1 cellular context compared by ENCODE assay signal in the genomic region with DNA sequence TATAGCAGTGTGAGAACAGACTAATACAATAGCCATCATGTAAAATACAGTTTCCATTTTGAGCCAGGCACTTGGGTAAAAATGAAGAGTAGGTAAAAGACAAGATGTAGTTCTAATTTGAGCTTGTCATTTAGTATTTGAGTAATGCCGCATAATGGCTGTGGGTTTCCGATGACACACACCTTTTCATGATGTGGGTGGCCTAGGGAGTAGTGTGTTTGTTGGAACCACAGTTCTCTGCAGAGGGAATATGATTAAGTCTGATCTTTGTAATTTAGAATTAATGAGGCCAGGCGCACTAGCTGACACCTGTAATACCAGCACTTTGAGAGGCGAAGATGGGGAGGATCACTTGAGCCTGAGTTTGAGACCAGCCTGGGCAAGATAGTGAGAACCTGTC.
TF ChIP-seq lines count a peak whose summit lies in the region.

No MANE protein-coding gene starts in this region.

TF ChIP-seq in HCT116, 20 proteins besides CTCF, POLR2A, EP300 and RAD21 (continued from another document):
- TF ChIP-seq, protein P1, sequence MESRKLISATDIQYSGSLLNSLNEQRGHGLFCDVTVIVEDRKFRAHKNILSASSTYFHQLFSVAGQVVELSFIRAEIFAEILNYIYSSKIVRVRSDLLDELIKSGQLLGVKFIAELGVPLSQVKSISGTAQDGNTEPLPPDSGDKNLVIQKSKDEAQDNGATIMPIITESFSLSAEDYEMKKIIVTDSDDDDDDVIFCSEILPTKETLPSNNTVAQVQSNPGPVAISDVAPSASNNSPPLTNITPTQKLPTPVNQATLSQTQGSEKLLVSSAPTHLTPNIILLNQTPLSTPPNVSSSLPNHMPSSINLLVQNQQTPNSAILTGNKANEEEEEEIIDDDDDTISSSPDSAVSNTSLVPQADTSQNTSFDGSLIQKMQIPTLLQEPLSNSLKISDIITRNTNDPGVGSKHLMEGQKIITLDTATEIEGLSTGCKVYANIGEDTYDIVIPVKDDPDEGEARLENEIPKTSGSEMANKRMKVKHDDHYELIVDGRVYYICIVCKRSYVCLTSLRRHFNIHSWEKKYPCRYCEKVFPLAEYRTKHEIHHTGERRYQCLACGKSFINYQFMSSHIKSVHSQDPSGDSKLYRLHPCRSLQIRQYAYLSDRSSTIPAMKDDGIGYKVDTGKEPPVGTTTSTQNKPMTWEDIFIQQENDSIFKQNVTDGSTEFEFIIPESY (IDR thresholded peaks at IDR 0.05; ENCODE audit: extremely low read depth, insufficient replicate concordance, low read length) = no peak
- TF ChIP-seq ZFX (IDR thresholded peaks at IDR 0.05) (no peak), EZH2 (IDR thresholded peaks at IDR 0.05) (no peak), POLR2AphosphoS5 (IDR thresholded peaks at IDR 0.05; ENCODE audit: low read depth, low read length) (no peak), JUND (IDR thresholded peaks at IDR 0.05) (no peak), CEBPB (IDR thresholded peaks at IDR 0.05; ENCODE audit: low read depth) (no peak), EZH2phosphoT487 (IDR thresholded peaks at IDR 0.05; ENCODE audit: borderline replicate concordance) (no peak), SIN3A (IDR thresholded peaks at IDR 0.05; ENCODE audit: low read depth) (no peak), EGR1 (IDR thresholded peaks at IDR 0.05; ENCODE audit: low read depth) (no peak), ELF1 (IDR thresholded peaks at IDR 0.05; ENCODE audit: borderline replicate concordance, low read depth) (no peak), SP1 (IDR thresholded peaks at IDR 0.05; ENCODE audit: low read depth) (no peak)
- TF ChIP-seq, protein P2, sequence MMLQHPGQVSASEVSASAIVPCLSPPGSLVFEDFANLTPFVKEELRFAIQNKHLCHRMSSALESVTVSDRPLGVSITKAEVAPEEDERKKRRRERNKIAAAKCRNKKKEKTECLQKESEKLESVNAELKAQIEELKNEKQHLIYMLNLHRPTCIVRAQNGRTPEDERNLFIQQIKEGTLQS (IDR thresholded peaks at IDR 0.05) = no peak
- TF ChIP-seq, protein P3, sequence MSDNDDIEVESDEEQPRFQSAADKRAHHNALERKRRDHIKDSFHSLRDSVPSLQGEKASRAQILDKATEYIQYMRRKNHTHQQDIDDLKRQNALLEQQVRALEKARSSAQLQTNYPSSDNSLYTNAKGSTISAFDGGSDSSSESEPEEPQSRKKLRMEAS (IDR thresholded peaks at IDR 0.05) = no peak
